In genomic region chr3:12758025-12758830, GRCh38 we compare ENCODE assay signal across 8 cellular contexts. TPM values are rescaled to one million over a fixed set of nuclear protein-coding genes. Genes with fewer than 3 reads are reported as not detected.
DNase-seq lines count a peak whose midpoint lies in the region; ATAC-seq and TF ChIP-seq lines count a peak whose summit lies in the region.

No MANE protein-coding gene starts in this region.

- H3K4me2 ChIP-seq in skeletal muscle satellite cell (ENCODE audit: low read length) = peak overlapping the region; percentile 63

- H3K9ac ChIP-seq in NT2/D1 (ENCODE audit: insufficient read length, low read depth) (peak overlapping the region; percentile 1), skeletal muscle satellite cell (ENCODE audit: low read depth, low read length) (peak overlapping the region; percentile 57)

- TF ChIP-seq CTCF in GM12865 (IDR thresholded peaks at IDR 0.05; ENCODE audit: insufficient read depth, low read depth, low read length, missing control alignments) = no peak
- TF ChIP-seq CTCF in gastroesophageal sphincter (IDR thresholded peaks at IDR 0.05) = peak in 1 of 4 experiments; percentile 20

- ATAC-seq in gastroesophageal sphincter = peak; percentile 80
- no peak for ATAC-seq in HG02884 (IDR thresholded peaks at IDR 0.05; ENCODE audit: unreplicated experiment)
- ATAC-seq in GM18505 (IDR thresholded peaks at IDR 0.05; ENCODE audit: unreplicated experiment) = no peak

- 0% methylated on average over 1 of the region's 5 CpGs for WGBS in gastroesophageal sphincter (ENCODE audit: low coverage in 1 of 2), 2 donors

- TF ChIP-seq EP300 in gastroesophageal sphincter (IDR thresholded peaks at IDR 0.05) = no peak

- peaks cover 14% of the 10 kb centered on the region for H3K4me1 ChIP-seq in NT2/D1 (ENCODE audit: insufficient read depth, insufficient read length)
- peaks cover 0 to 20% (median 7%) of the 10 kb centered on the region in 3 donors for H3K4me1 ChIP-seq in gastroesophageal sphincter
- peaks cover 12% of the 10 kb centered on the region for H3K4me1 ChIP-seq in skeletal muscle satellite cell (ENCODE audit: control insufficient read depth, insufficient read depth, low read length)

- H3K27me3 ChIP-seq in NT2/D1 (ENCODE audit: insufficient read depth, insufficient read length) (no peaks in the 10 kb centered on the region), gastroesophageal sphincter (no peaks in the 10 kb centered on the region), skeletal muscle satellite cell (ENCODE audit: control insufficient read depth, insufficient read depth, low read length) (peaks cover 8% of the 10 kb centered on the region)

- H3K4me3 ChIP-seq in GM12865 (ENCODE audit: low read depth, low read length) = no peak overlapping the region
- H3K4me3 ChIP-seq in NT2/D1 (ENCODE audit: insufficient read length, low read depth) = no peak overlapping the region
- no peak overlapping the region for H3K4me3 ChIP-seq in gastroesophageal sphincter
- no peak overlapping the region for H3K4me3 ChIP-seq in skeletal muscle satellite cell (ENCODE audit: low read length)

- TF ChIP-seq POLR2A in gastroesophageal sphincter (IDR thresholded peaks at IDR 0.05) (no peak), GM18505 (IDR thresholded peaks at IDR 0.05; ENCODE audit: borderline replicate concordance, extremely low read depth, insufficient read depth, insufficient read length) (no peak)

- H3K9me3 ChIP-seq in NT2/D1 (ENCODE audit: insufficient read depth, low read length) = no peaks in the 10 kb centered on the region
- no peaks in the 10 kb centered on the region for H3K9me3 ChIP-seq in gastroesophageal sphincter
- H3K9me3 ChIP-seq in skeletal muscle satellite cell (replicated peaks; ENCODE audit: low read length) = no peaks in the 10 kb centered on the region

- peak; percentile 52 for DNase-seq in GM12865 (ENCODE audit: low read depth)
- no peak for DNase-seq in NT2/D1 (ENCODE audit: low read depth, low spot score)
- no peak for DNase-seq in activated T-cell treated with anti-CD3 and anti-CD28 coated beads for 4 hours
- no peak for DNase-seq in NCI-H1694 treated with DMSO at 0.1 percent for 48 hours (lab: John Stamatoyannopoulos, UW)

- H3K27ac ChIP-seq in gastroesophageal sphincter = peak overlapping the region; percentile 16 to 81 (median 76)

- no peaks in the 10 kb centered on the region for H3K36me3 ChIP-seq in NT2/D1 (ENCODE audit: insufficient read depth, insufficient read length, low read length)
- H3K36me3 ChIP-seq in gastroesophageal sphincter = no peaks in the 10 kb centered on the region
- no peaks in the 10 kb centered on the region for H3K36me3 ChIP-seq in skeletal muscle satellite cell (ENCODE audit: insufficient read depth, low read length)

RNA-seq across cellular contexts. Expression of gene TMEM40, which starts 0.8 kb away (rescaled TPM):
- 1 to 10 TPM in 1 of 4 donors, not detected in 3; 3.0 TPM for total RNA-seq in gastroesophageal sphincter
- total RNA-seq in skeletal muscle satellite cell (2012; rRNA removed) = not detected in 2 replicates

RNA-seq across cellular contexts. Expression of gene CAND2, which starts 38.3 kb away (rescaled TPM):
- total RNA-seq in gastroesophageal sphincter = 10 to 100 TPM; 11.5 to 29.9 (median 19.4) TPM
- 0.25 and 1.3 TPM in 2 replicates for total RNA-seq in skeletal muscle satellite cell (2012; rRNA removed)
